Comparison of ENCODE assay signal across 9 cellular contexts in genomic region chr14:79011091-79011919, GRCh38.
DNase-seq lines count a peak whose midpoint lies in the region; ATAC-seq and TF ChIP-seq lines count a peak whose summit lies in the region.
"Had no signal": no experiment of that assay in that cellular context is flagged by ENCODE, and none has a peak within 500 bp of the region (broad histone marks: within the 10 kb centered on the region; RNA-seq: fewer than 3 reads in every experiment).

No MANE protein-coding gene starts in this region.

- H3K27ac ChIP-seq in thoracic aorta = no peak overlapping the region
- H3K27ac ChIP-seq: SJCRH30 had no signal

- no peaks in the 10 kb centered on the region for H3K36me3 ChIP-seq in thoracic aorta
- H3K36me3 ChIP-seq: SJCRH30 had no signal

- peak; percentile 50 for TF ChIP-seq CTCF in thoracic aorta (IDR thresholded peaks at IDR 0.05)

- TF ChIP-seq RAD21 in Ishikawa (IDR thresholded peaks at IDR 0.05; ENCODE audit: low read depth) = peak; percentile 51

- H3K4me3 ChIP-seq in thoracic aorta = no peak overlapping the region
- H3K4me3 ChIP-seq: SJCRH30 had no signal

- no peak for TF ChIP-seq EP300 in Ishikawa (IDR thresholded peaks at IDR 0.05; ENCODE audit: borderline replicate concordance)

- H3K27me3 ChIP-seq in thoracic aorta (replicated peaks; ENCODE audit: insufficient read depth) = no peaks in the 10 kb centered on the region
- H3K27me3 ChIP-seq: SJCRH30 had no signal

- H3K4me1 ChIP-seq in thoracic aorta (ENCODE audit: control insufficient read depth in 1 of 2, low read depth in 2 of 2) = no peaks in the 10 kb centered on the region

- no peaks in the 10 kb centered on the region for H3K9me3 ChIP-seq in thoracic aorta
- H3K9me3 ChIP-seq: SJCRH30 had no signal

- DNase-seq in DMS53 treated with DMSO at 0.1 percent for 48 hours (lab: John Stamatoyannopoulos, UW; ENCODE audit: unreplicated experiment) = peak; percentile 58
- DNase-seq in SK-MEL-5 (ENCODE audit: low read depth, low spot score) = peak; percentile 59
- DNase-seq in foreskin melanocyte = peak; percentile 9
- DNase-seq in thoracic aorta (ENCODE audit: low spot score) = no peak
- DNase-seq in HuH-7 (ENCODE audit: low spot score) = no peak

- in situ Hi-C loops in SK-MEL-5 (cut with HindIII; ENCODE audit: low pct_unique_long_range_greater_than_20kb, low sequenced_read_pairs) = no loop called here

- ATAC-seq in thoracic aorta (ENCODE audit: insufficient number of reproducible peaks, low FRiP score, low read depth) (no peak), HG02759 (IDR thresholded peaks at IDR 0.05; ENCODE audit: unreplicated experiment) (no peak), HG02885 (IDR thresholded peaks at IDR 0.05; ENCODE audit: poor library complexity, unreplicated experiment) (no peak)

TF ChIP-seq in Ishikawa, 13 proteins besides CTCF, POLR2A, EP300 and RAD21:
- TF ChIP-seq TCF12 (IDR thresholded peaks at IDR 0.05; ENCODE audit: low read depth) (no peak), REST (IDR thresholded peaks at IDR 0.05; ENCODE audit: low read depth) (no peak), YY1 (IDR thresholded peaks at IDR 0.05; ENCODE audit: low read depth) (no peak), TAF1 (IDR thresholded peaks at IDR 0.05; ENCODE audit: low read depth) (no peak), CREB1 (IDR thresholded peaks at IDR 0.05; ENCODE audit: low read depth) (no peak), TEAD4 (IDR thresholded peaks at IDR 0.05) (no peak), CEBPB (IDR thresholded peaks at IDR 0.05) (no peak), FOXM1 (IDR thresholded peaks at IDR 0.05; ENCODE audit: borderline replicate concordance, low read depth) (no peak), MAX (IDR thresholded peaks at IDR 0.05) (no peak), ZBTB7A (IDR thresholded peaks at IDR 0.05; ENCODE audit: low read depth) (no peak), EGR1 (IDR thresholded peaks at IDR 0.05) (no peak), USF1 (IDR thresholded peaks at IDR 0.05) (no peak), NFIC (IDR thresholded peaks at IDR 0.05) (no peak)

Comparison
In these comparisons a context has a peak if more than half of its experiments do, and no peak if none do; other contexts are left out.
1. DNase-seq: peak in DMS53 treated with DMSO at 0.1 percent for 48 hours (single experiment), SK-MEL-5 (single experiment) and foreskin melanocyte (single experiment); none in thoracic aorta (single experiment) and HuH-7 (single experiment).